ENCODE assay signal across 19 cellular contexts in the genomic region with DNA sequence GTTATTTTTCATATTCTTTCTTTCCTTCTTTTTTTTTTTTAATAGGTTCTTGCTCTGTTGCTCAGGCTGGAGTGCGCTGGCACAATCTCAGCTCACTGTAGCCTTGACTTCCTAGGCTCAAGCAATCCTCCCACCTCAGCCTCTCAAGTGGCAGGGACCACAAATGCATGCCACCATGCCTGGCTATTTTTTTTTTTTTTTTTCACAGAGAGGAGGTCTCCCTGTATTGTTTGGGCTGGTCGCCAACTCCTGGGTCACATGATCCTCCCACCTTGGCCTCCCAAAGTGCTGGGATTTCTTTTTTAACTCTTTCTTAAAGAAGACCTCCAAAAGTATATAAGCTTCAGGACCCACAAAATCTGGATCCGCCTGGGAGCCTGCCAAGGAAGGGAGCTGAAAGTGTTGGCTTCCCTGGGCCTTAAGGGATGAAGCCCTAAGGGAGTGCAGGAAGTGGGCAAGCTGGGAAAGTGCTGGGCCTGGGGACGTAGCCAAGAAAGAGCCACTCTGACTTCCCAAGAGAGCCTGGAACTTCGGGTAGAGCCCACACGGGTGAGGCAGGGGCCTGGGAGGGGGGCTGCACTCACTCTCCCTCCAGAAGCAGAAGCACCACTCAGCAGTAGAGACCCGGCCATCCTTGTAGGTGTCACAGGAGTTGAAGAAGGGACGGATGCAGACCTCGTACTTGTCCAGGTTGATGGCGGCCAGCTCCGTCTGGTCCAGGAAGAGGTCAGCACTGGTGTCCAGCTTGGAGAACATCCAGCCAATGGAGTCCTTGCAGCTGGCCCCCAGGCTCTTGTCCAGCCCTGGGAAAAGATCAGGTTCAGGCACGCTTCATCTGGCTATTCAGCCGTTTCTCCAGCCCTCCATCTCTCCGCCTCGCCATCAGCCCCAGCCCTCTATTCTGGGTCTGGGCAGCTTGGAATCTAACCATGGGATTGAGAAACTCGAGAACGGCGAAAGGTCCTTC. TPM values are rescaled to one million over a fixed set of nuclear protein-coding genes. Genes with fewer than 3 reads are reported as not detected.
DNase-seq lines count a peak whose midpoint lies in the region; ATAC-seq, FAIRE-seq and TF ChIP-seq lines count a peak whose summit lies in the region.
"Had no signal": no experiment of that assay in that cellular context is flagged by ENCODE, and none has a peak within 500 bp of the region (broad histone marks: within the 10 kb centered on the region; RNA-seq: fewer than 3 reads in every experiment).

No MANE protein-coding gene starts in this region.

- no peak for FAIRE-seq in kidney (lab: Jason Lieb, UNC)
- FAIRE-seq: GM12891 had no signal

- H3K4me1 Mint-ChIP-seq in natural killer cell = peaks cover 10 to 25% of the 10 kb centered on the region in 2 donors
- H3K4me1 Mint-ChIP-seq in natural killer cell treated with Interleukin-12 subunit alpha and Interleukin-12 subunit beta and Interleukin-15 and Interleukin-18, amount 100 ng/mL, for 72 hours (ENCODE audit: low read depth in 2 of 2) = peaks cover 0 to 7% of the 10 kb centered on the region in 2 donors
- H3K4me1 Mint-ChIP-seq in stimulated activated naive B cell treated with anti-CD40 and anti-IgM and Interleukin-4, amounts not matched to agents 10 μg/mL and 1 μg/mL and 100 μg/mL, for 72 hours = peaks cover 5% of the 10 kb centered on the region in 2 donors

- H3K9me3 ChIP-seq in WERI-Rb-1 (ENCODE audit: severe bottlenecking) (peaks cover under 1% of the 10 kb centered on the region), kidney (ENCODE audit: control insufficient read depth in 1 of 2, low read length in 2 of 2) (no peaks in the 10 kb centered on the region)
- H3K9me3 ChIP-seq: suprapubic skin had no signal

- intact Hi-C loops in natural killer cell (cut with micrococcal nuclease) (no loop called here), kidney (cut with DNase I) (no loop called here)

- no peaks in the 10 kb centered on the region for H3K27me3 Mint-ChIP-seq in natural killer cell (ENCODE audit: low read depth in 2 of 2)
- H3K27me3 Mint-ChIP-seq in natural killer cell treated with Interleukin-12 subunit alpha and Interleukin-12 subunit beta and Interleukin-15 and Interleukin-18, amount 100 ng/mL, for 72 hours = no peaks in the 10 kb centered on the region
- no peaks in the 10 kb centered on the region for H3K27me3 Mint-ChIP-seq in stimulated activated naive B cell treated with anti-CD40 and anti-IgM and Interleukin-4, amounts not matched to agents 10 μg/mL and 1 μg/mL and 100 μg/mL, for 72 hours
- H3K27me3 Mint-ChIP-seq: activated B cell treated with CpG ODN at 0.5 μM for 24 hours had no signal

- peak overlapping the region; percentile 44 to 63 for H3K27ac Mint-ChIP-seq in natural killer cell
- no peak overlapping the region for H3K27ac Mint-ChIP-seq in natural killer cell treated with Interleukin-12 subunit alpha and Interleukin-12 subunit beta and Interleukin-15 and Interleukin-18, amount 100 ng/mL, for 72 hours
- no peak overlapping the region for H3K27ac Mint-ChIP-seq in stimulated activated naive B cell treated with anti-CD40 and anti-IgM and Interleukin-4, amounts not matched to agents 10 μg/mL and 1 μg/mL and 100 μg/mL, for 72 hours
- H3K27ac Mint-ChIP-seq: activated B cell treated with CpG ODN at 0.5 μM for 24 hours had no signal

- H3K27ac ChIP-seq in WERI-Rb-1 (peak overlapping the region; percentile 96), kidney (ENCODE audit: low read depth in 2 of 2, low read length in 2 of 2) (no peak overlapping the region)
- H3K27ac ChIP-seq: neural progenitor cell, suprapubic skin had no signal

- H3K9me3 Mint-ChIP-seq in natural killer cell = no peaks in the 10 kb centered on the region
- H3K9me3 Mint-ChIP-seq in natural killer cell treated with Interleukin-12 subunit alpha and Interleukin-12 subunit beta and Interleukin-15 and Interleukin-18, amount 100 ng/mL, for 72 hours = no peaks in the 10 kb centered on the region
- H3K9me3 Mint-ChIP-seq in stimulated activated naive B cell treated with anti-CD40 and anti-IgM and Interleukin-4, amounts not matched to agents 10 μg/mL and 1 μg/mL and 100 μg/mL, for 72 hours = no peaks in the 10 kb centered on the region
- H3K9me3 Mint-ChIP-seq: activated B cell treated with CpG ODN at 0.5 μM for 24 hours, immature natural killer cell had no signal

- H3K4me3 Mint-ChIP-seq in natural killer cell = no peak overlapping the region
- no peak overlapping the region for H3K4me3 Mint-ChIP-seq in natural killer cell treated with Interleukin-12 subunit alpha and Interleukin-12 subunit beta and Interleukin-15 and Interleukin-18, amount 100 ng/mL, for 72 hours
- no peak overlapping the region for H3K4me3 Mint-ChIP-seq in stimulated activated naive B cell treated with anti-CD40 and anti-IgM and Interleukin-4, amounts not matched to agents 10 μg/mL and 1 μg/mL and 100 μg/mL, for 72 hours
- H3K4me3 Mint-ChIP-seq: activated B cell treated with CpG ODN at 0.5 μM for 24 hours, immature natural killer cell, neural progenitor cell had no signal

- no peak for DNase-seq in natural killer cell
- no peak for DNase-seq in natural killer cell treated with Interleukin-12 subunit alpha and Interleukin-12 subunit beta and Interleukin-15 and Interleukin-18, amount 100 ng/mL, for 72 hours (ENCODE audit: low spot score)
- DNase-seq in WERI-Rb-1 = no peak
- peak; percentile 62 for DNase-seq in kidney
- no peak for DNase-seq in stimulated activated naive B cell treated with anti-CD40 and anti-IgM and Interleukin-4, amounts not matched to agents 10 μg/mL and 1 μg/mL and 100 μg/mL, for 72 hours
- DNase-seq in activated CD4-positive, alpha-beta T cell treated with anti-CD3 and anti-CD28 coated beads for 4 hours = no peak
- no peak for DNase-seq in stimulated activated CD4-positive, alpha-beta T cell treated with anti-CD3 and anti-CD28 coated beads, Interleukin-12 subunit alpha, Interleukin-12 subunit beta, amount 100 ng/mL, for 4 hours
- DNase-seq: activated B cell treated with CpG ODN at 0.5 μM for 24 hours; activated gamma-delta T cell treated with Interleukin-2 at 50 U/mL for 16 hours; dorsolateral prefrontal cortex; GF-D8; immature natural killer cell; NCI-H146; stimulated activated CD4-positive, alpha-beta T cell treated with anti-CD3 and anti-CD28 coated beads, Interleukin-1b, Interleukin-23, amount 100 ng/mL, for 48 hours had no signal

- H3K27me3 ChIP-seq in WERI-Rb-1 (ENCODE audit: insufficient read depth, low read depth, severe bottlenecking) = no peaks in the 10 kb centered on the region
- H3K27me3 ChIP-seq: dorsolateral prefrontal cortex, neural progenitor cell, suprapubic skin had no signal

- TF ChIP-seq CTCF in natural killer cell (IDR thresholded peaks at IDR 0.05) (no peak), WERI-Rb-1 (IDR thresholded peaks at IDR 0.05; ENCODE audit: low read depth, low read length) (no peak), kidney (IDR thresholded peaks at IDR 0.05; ENCODE audit: borderline replicate concordance, extremely low read depth, insufficient read depth) (no peak)

- peaks cover 0 to 8% of the 10 kb centered on the region in 2 donors for H3K4me1 ChIP-seq in kidney (ENCODE audit: control insufficient read depth in 1 of 2, insufficient read depth in 1 of 2, low read depth in 1 of 2, low read length in 2 of 2)
- H3K4me1 ChIP-seq: suprapubic skin had no signal

- no peak overlapping the region for H3K9ac ChIP-seq in kidney (ENCODE audit: low read length in 2 of 2)
- H3K9ac ChIP-seq: neural progenitor cell had no signal

- ATAC-seq in natural killer cell (no peak), GM19463 (IDR thresholded peaks at IDR 0.05; ENCODE audit: unreplicated experiment) (no peak)
- ATAC-seq in natural killer cell treated with Interleukin-12 subunit alpha and Interleukin-12 subunit beta and Interleukin-15 and Interleukin-18, amount 100 ng/mL, for 72 hours = no peak
- ATAC-seq in stimulated activated naive B cell treated with anti-CD40 and anti-IgM and Interleukin-4, amounts not matched to agents 10 μg/mL and 1 μg/mL and 100 μg/mL, for 72 hours (replicated peaks) = no peak
- ATAC-seq: esophagus mucosa had no signal

- H3K36me3 ChIP-seq in WERI-Rb-1 (peaks cover 5% of the 10 kb centered on the region; the same call in 1 of the 2 replicates), kidney (ENCODE audit: control insufficient read depth in 1 of 2, insufficient read depth in 2 of 2, low read length in 2 of 2) (no peaks in the 10 kb centered on the region)
- H3K36me3 ChIP-seq: neural progenitor cell, suprapubic skin had no signal

- peaks cover 7% of the 10 kb centered on the region for H3K36me3 Mint-ChIP-seq in natural killer cell
- H3K36me3 Mint-ChIP-seq in natural killer cell treated with Interleukin-12 subunit alpha and Interleukin-12 subunit beta and Interleukin-15 and Interleukin-18, amount 100 ng/mL, for 72 hours = no peaks in the 10 kb centered on the region
- peaks cover 16 to 46% of the 10 kb centered on the region in 2 donors for H3K36me3 Mint-ChIP-seq in stimulated activated naive B cell treated with anti-CD40 and anti-IgM and Interleukin-4, amounts not matched to agents 10 μg/mL and 1 μg/mL and 100 μg/mL, for 72 hours

- H3K4me3 ChIP-seq in WERI-Rb-1 (ENCODE audit: low read depth, low read length) (no peak overlapping the region), kidney (ENCODE audit: low read length in 2 of 2) (no peak overlapping the region)
- H3K4me3 ChIP-seq: dorsolateral prefrontal cortex, neural progenitor cell, suprapubic skin had no signal

RNA-seq across cellular contexts. Expression of a gene that starts 21.8 kb away (rescaled TPM):
- 100 to 1,000 TPM; 258 to 329 (median 293) TPM for total RNA-seq in natural killer cell
- 10 to 100 TPM; 24.9 to 25.9 TPM for total RNA-seq in natural killer cell treated with Interleukin-12 subunit alpha and Interleukin-12 subunit beta and Interleukin-15 and Interleukin-18, amount 100 ng/mL, for 72 hours
- 19.7 TPM for total RNA-seq in kidney
- 103 TPM for polyA plus RNA-seq in kidney (ENCODE audit: insufficient read depth, low read depth, low replicate concordance)

Comparison
In these comparisons a context has a peak if more than half of its experiments do, and no peak if none do; other contexts are left out.
1. H3K27ac Mint-ChIP-seq: peak in natural killer cell (2 of 2); none in natural killer cell treated with Interleukin-12 subunit alpha and Interleukin-12 subunit beta and Interleukin-15 and Interleukin-18, amount 100 ng/mL, for 72 hours (0 of 2) and stimulated activated naive B cell treated with anti-CD40 and anti-IgM and Interleukin-4, amounts not matched to agents 10 μg/mL and 1 μg/mL and 100 μg/mL, for 72 hours (single experiment).
2. RNA of a gene that starts 21.8 kb away (total RNA-seq): 258 to 329 TPM in natural killer cell; 24.9 to 25.9 TPM in natural killer cell treated with Interleukin-12 subunit alpha and Interleukin-12 subunit beta and Interleukin-15 and Interleukin-18, amount 100 ng/mL, for 72 hours and 19.7 TPM in kidney (single experiment); every median in the first group is over 4 times any median in the second.